1 cellular context compared by ENCODE assay signal in the genomic region with DNA sequence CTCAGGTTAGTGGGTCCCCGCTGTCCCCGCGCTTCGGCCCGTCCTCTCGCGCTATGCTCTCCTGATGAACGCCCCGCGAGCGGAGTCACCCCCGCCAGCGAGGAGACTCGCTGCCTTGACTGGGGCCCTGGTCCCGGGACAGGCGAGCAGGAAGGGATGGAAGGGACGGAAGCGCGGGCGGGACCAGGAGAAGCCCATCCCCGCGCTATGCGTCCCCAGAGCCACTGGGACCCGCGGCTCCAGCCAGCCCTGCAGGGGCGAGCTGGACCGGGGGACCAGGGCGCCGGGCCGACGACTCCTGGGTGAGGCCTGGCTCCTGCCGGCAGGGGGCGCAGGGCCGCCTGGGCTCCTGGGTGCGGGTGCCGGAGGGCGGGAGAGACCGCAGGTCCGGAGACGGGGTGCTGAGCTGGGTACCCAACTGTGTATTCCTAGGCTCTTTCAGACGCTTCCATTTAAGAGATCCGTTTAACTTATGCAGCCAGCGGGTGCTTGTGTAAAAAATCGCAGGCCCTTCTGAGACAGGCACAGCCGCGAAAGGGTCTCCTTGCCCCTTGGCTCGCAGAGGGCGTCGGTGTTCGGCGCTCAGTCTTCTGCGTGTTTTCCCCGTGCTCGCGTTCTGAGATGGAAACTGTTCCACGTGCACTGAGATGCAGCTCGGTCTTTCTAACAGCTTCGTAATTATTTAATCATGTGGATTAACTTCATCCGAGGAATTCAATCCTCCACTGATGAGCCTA.
A peak's percentile ranks its signal among the peaks of the same experiment; 100 is the strongest.
TF ChIP-seq lines count a peak whose summit lies in the region.

No MANE protein-coding gene starts in this region.

TF ChIP-seq in HepG2, 621 proteins besides CTCF, POLR2A, EP300 and RAD21 (continued from another document and continues in another):
- TF ChIP-seq HIC2 (CRISPR knock-in tag; IDR thresholded peaks at IDR 0.05; ENCODE audit: low read depth) (no peak), PRDM10 (CRISPR knock-in tag; IDR thresholded peaks at IDR 0.05; ENCODE audit: low read depth) (no peak), HNF1A (IDR thresholded peaks at IDR 0.05; ENCODE audit: low read depth) (no peak), HNF1A (CRISPR knock-in tag; IDR thresholded peaks at IDR 0.05; ENCODE audit: borderline replicate concordance) (0 out of 2 replicates have a peak, but pooled peaks have one; percentile 42), NFIB (CRISPR knock-in tag; IDR thresholded peaks at IDR 0.05; ENCODE audit: borderline replicate concordance) (no peak), U2AF2 (IDR thresholded peaks at IDR 0.05; ENCODE audit: low read depth, low read length) (no peak), KMT2A (CRISPR knock-in tag; IDR thresholded peaks at IDR 0.05) (0 out of 2 replicates have a peak, but pooled peaks have one; percentile 40), ZFAT (CRISPR knock-in tag; conservative IDR thresholded peaks at IDR 0.05) (no peak), RBAK (CRISPR knock-in tag; IDR thresholded peaks at IDR 0.05) (no peak), ZNF567 (CRISPR knock-in tag; IDR thresholded peaks at IDR 0.05; ENCODE audit: borderline replicate concordance) (no peak), NAIF1 (CRISPR knock-in tag; IDR thresholded peaks at IDR 0.05; ENCODE audit: borderline replicate concordance) (no peak), ZBTB8A (CRISPR knock-in tag; IDR thresholded peaks at IDR 0.05; ENCODE audit: borderline replicate concordance, low read depth) (no peak), ZNF34 (CRISPR knock-in tag; IDR thresholded peaks at IDR 0.05; ENCODE audit: borderline replicate concordance) (no peak), HCFC1 (IDR thresholded peaks at IDR 0.05; ENCODE audit: low read depth, low read length) (no peak), SIN3B (IDR thresholded peaks at IDR 0.05; ENCODE audit: low read length) (no peak), TSC22D2 (CRISPR knock-in tag; IDR thresholded peaks at IDR 0.05; ENCODE audit: borderline replicate concordance) (no peak), POLR2AphosphoS5 (IDR thresholded peaks at IDR 0.05; ENCODE audit: low read depth, low read length) (no peak), YEATS2 (CRISPR knock-in tag; IDR thresholded peaks at IDR 0.05; ENCODE audit: borderline replicate concordance) (no peak), NKX3-1 (CRISPR knock-in tag; IDR thresholded peaks at IDR 0.05) (no peak), MTF1 (CRISPR knock-in tag; IDR thresholded peaks at IDR 0.05) (no peak), ZNF501 (CRISPR knock-in tag; IDR thresholded peaks at IDR 0.05) (peak; percentile 36; the same call in 1 of the 2 replicates), ZNF382 (CRISPR knock-in tag; IDR thresholded peaks at IDR 0.05; ENCODE audit: borderline replicate concordance) (no peak), ZNF781 (CRISPR knock-in tag; IDR thresholded peaks at IDR 0.05; ENCODE audit: borderline replicate concordance, not compliant biosample characterization) (no peak), ZNF225 (CRISPR knock-in tag; IDR thresholded peaks at IDR 0.05) (no peak), TBX2 (CRISPR knock-in tag; IDR thresholded peaks at IDR 0.05; ENCODE audit: borderline replicate concordance) (peak; percentile 62; the same call in 1 of the 2 replicates), ZNF292 (CRISPR knock-in tag; IDR thresholded peaks at IDR 0.05; ENCODE audit: borderline replicate concordance, low read depth) (no peak), MEIS2 (CRISPR knock-in tag; IDR thresholded peaks at IDR 0.05) (no peak), FOXC1 (CRISPR knock-in tag; IDR thresholded peaks at IDR 0.05; ENCODE audit: borderline replicate concordance) (peak; percentile 46; the same call in 1 of the 2 replicates), ZNF230 (CRISPR knock-in tag; IDR thresholded peaks at IDR 0.05) (no peak), CBX1 (IDR thresholded peaks at IDR 0.05; ENCODE audit: low read depth) (no peak), TEAD3 (CRISPR knock-in tag; optimal IDR thresholded peaks at IDR 0.05; ENCODE audit: borderline replicate concordance) (no peak)
- TF ChIP-seq, protein P1, sequence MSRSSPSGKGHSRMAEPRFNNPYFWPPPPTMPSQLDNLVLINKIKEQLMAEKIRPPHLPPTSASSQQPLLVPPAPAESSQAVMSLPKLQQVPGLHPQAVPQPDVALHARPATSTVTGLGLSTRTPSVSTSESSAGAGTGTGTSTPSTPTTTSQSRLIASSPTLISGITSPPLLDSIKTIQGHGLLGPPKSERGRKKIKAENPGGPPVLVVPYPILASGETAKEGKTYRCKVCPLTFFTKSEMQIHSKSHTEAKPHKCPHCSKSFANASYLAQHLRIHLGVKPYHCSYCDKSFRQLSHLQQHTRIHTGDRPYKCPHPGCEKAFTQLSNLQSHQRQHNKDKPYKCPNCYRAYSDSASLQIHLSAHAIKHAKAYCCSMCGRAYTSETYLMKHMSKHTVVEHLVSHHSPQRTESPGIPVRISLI (CRISPR knock-in tag; IDR thresholded peaks at IDR 0.05; ENCODE audit: borderline replicate concordance), result no peak
- TF ChIP-seq, protein P2, sequence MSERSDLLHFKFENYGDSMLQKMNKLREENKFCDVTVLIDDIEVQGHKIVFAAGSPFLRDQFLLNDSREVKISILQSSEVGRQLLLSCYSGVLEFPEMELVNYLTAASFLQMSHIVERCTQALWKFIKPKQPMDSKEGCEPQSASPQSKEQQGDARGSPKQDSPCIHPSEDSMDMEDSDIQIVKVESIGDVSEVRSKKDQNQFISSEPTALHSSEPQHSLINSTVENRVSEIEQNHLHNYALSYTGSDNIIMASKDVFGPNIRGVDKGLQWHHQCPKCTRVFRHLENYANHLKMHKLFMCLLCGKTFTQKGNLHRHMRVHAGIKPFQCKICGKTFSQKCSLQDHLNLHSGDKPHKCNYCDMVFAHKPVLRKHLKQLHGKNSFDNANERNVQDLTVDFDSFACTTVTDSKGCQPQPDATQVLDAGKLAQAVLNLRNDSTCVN (CRISPR knock-in tag; IDR thresholded peaks at IDR 0.05; ENCODE audit: borderline replicate concordance), result no peak
- TF ChIP-seq, protein P3, sequence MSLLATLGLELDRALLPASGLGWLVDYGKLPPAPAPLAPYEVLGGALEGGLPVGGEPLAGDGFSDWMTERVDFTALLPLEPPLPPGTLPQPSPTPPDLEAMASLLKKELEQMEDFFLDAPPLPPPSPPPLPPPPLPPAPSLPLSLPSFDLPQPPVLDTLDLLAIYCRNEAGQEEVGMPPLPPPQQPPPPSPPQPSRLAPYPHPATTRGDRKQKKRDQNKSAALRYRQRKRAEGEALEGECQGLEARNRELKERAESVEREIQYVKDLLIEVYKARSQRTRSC (CRISPR knock-in tag; IDR thresholded peaks at IDR 0.05; ENCODE audit: low read depth), result no peak
- TF ChIP-seq, protein P4, sequence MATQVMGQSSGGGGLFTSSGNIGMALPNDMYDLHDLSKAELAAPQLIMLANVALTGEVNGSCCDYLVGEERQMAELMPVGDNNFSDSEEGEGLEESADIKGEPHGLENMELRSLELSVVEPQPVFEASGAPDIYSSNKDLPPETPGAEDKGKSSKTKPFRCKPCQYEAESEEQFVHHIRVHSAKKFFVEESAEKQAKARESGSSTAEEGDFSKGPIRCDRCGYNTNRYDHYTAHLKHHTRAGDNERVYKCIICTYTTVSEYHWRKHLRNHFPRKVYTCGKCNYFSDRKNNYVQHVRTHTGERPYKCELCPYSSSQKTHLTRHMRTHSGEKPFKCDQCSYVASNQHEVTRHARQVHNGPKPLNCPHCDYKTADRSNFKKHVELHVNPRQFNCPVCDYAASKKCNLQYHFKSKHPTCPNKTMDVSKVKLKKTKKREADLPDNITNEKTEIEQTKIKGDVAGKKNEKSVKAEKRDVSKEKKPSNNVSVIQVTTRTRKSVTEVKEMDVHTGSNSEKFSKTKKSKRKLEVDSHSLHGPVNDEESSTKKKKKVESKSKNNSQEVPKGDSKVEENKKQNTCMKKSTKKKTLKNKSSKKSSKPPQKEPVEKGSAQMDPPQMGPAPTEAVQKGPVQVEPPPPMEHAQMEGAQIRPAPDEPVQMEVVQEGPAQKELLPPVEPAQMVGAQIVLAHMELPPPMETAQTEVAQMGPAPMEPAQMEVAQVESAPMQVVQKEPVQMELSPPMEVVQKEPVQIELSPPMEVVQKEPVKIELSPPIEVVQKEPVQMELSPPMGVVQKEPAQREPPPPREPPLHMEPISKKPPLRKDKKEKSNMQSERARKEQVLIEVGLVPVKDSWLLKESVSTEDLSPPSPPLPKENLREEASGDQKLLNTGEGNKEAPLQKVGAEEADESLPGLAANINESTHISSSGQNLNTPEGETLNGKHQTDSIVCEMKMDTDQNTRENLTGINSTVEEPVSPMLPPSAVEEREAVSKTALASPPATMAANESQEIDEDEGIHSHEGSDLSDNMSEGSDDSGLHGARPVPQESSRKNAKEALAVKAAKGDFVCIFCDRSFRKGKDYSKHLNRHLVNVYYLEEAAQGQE (IDR thresholded peaks at IDR 0.05; ENCODE audit: borderline replicate concordance in 1 of 2, low read depth in 1 of 2, low read length in 2 of 2), result no peak
- TF ChIP-seq, protein P5, sequence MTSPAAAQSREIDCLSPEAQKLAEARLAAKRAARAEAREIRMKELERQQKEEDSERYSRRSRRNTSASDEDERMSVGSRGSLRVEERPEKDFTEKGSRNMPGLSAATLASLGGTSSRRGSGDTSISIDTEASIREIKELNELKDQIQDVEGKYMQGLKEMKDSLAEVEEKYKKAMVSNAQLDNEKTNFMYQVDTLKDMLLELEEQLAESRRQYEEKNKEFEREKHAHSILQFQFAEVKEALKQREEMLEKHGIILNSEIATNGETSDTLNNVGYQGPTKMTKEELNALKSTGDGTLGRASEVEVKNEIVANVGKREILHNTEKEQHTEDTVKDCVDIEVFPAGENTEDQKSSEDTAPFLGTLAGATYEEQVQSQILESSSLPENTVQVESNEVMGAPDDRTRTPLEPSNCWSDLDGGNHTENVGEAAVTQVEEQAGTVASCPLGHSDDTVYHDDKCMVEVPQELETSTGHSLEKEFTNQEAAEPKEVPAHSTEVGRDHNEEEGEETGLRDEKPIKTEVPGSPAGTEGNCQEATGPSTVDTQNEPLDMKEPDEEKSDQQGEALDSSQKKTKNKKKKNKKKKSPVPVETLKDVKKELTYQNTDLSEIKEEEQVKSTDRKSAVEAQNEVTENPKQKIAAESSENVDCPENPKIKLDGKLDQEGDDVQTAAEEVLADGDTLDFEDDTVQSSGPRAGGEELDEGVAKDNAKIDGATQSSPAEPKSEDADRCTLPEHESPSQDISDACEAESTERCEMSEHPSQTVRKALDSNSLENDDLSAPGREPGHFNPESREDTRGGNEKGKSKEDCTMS (CRISPR knock-in tag; conservative IDR thresholded peaks at IDR 0.05), result no peak
